In genomic region chr14:72476657-72477499, GRCh38 we compare ENCODE assay signal across 8 cellular contexts.
DNase-seq lines count a peak whose midpoint lies in the region; ATAC-seq and TF ChIP-seq lines count a peak whose summit lies in the region.

No MANE protein-coding gene starts in this region.

- H3K23ac ChIP-seq in mesendoderm (ENCODE audit: low read length) = no peak overlapping the region

- H2BK5ac ChIP-seq in mesendoderm (ENCODE audit: low read length) = no peak overlapping the region

- H3K9me3 ChIP-seq in gastroesophageal sphincter = no peaks in the 10 kb centered on the region

- no peak overlapping the region for H2BK120ac ChIP-seq in mesendoderm (ENCODE audit: low read depth, low read length)

- ATAC-seq in GM19025 (IDR thresholded peaks at IDR 0.05; ENCODE audit: low read depth, unreplicated experiment) = peak; percentile 82
- ATAC-seq in HG03108 (IDR thresholded peaks at IDR 0.05; ENCODE audit: unreplicated experiment) = peak; percentile 85
- no peak for ATAC-seq in gastroesophageal sphincter

- H3K27me3 ChIP-seq in mesendoderm (ENCODE audit: insufficient read depth, low read length, poor library complexity) = no peaks in the 10 kb centered on the region
- no peaks in the 10 kb centered on the region for H3K27me3 ChIP-seq in gastroesophageal sphincter

- no peak overlapping the region for H3K56ac ChIP-seq in mesendoderm (ENCODE audit: low read length)

- in situ Hi-C loops in astrocyte of the spinal cord (cut with HindIII; ENCODE audit: low sequenced_read_pairs) = no loop called here

- H4K8ac ChIP-seq in mesendoderm (ENCODE audit: low read depth, low read length) = no peak overlapping the region

- H3K4me3 ChIP-seq in astrocyte of the spinal cord (ENCODE audit: low read depth, low read length) (no peak overlapping the region), mesendoderm (ENCODE audit: low read length) (no peak overlapping the region), gastroesophageal sphincter (no peak overlapping the region)

- H4K5ac ChIP-seq in mesendoderm (ENCODE audit: low read length) = no peak overlapping the region

- H2BK15ac ChIP-seq in mesendoderm (replicated peaks; ENCODE audit: low read depth) = no peak overlapping the region

- H3K79me1 ChIP-seq in mesendoderm (ENCODE audit: low read length) = no peaks in the 10 kb centered on the region

- no peak for TF ChIP-seq POLR2A in gastroesophageal sphincter (IDR thresholded peaks at IDR 0.05)

- H3K9ac ChIP-seq in mesendoderm (ENCODE audit: low read length) = no peak overlapping the region

- H3K27ac ChIP-seq in mesendoderm (ENCODE audit: low read depth, low read length) = no peak overlapping the region
- no peak overlapping the region for H3K27ac ChIP-seq in gastroesophageal sphincter

- WGBS in mesendoderm (ENCODE audit: extremely low coverage, insufficient coverage, low lambda C conversion rate) = no CpG with 5 or more reads among the region's 8 CpGs
- WGBS in gastroesophageal sphincter (ENCODE audit: low coverage in 1 of 2), 2 donors = 41 to 64% methylated on average over 4 to 6 of the region's 8 CpGs

- no peak overlapping the region for H3K4me2 ChIP-seq in mesendoderm (ENCODE audit: low read length)

- no peak overlapping the region for H3K18ac ChIP-seq in mesendoderm (ENCODE audit: low read length)

- peaks cover 3% of the 10 kb centered on the region for H3K4me1 ChIP-seq in mesendoderm (ENCODE audit: control insufficient read depth, low read depth, low read length)
- no peaks in the 10 kb centered on the region for H3K4me1 ChIP-seq in gastroesophageal sphincter

- H3K4ac ChIP-seq in mesendoderm (ENCODE audit: low read depth, low read length) = no peak overlapping the region

- DNase-seq in A172 (ENCODE audit: low spot score) = peak; percentile 70
- peak; percentile 88 for DNase-seq in SW480 (ENCODE audit: low spot score)
- DNase-seq in astrocyte of the spinal cord (ENCODE audit: low read depth, low spot score) = peak; percentile 93
- DNase-seq in mesendoderm = peak; percentile 46
- DNase-seq in stromal cell of bone marrow (ENCODE audit: low read depth) = peak; percentile 55

- H2AK5ac ChIP-seq in mesendoderm (ENCODE audit: low read length) = no peak overlapping the region

- TF ChIP-seq CTCF in astrocyte of the spinal cord (IDR thresholded peaks at IDR 0.05; ENCODE audit: low read depth, low read length) (no peak), gastroesophageal sphincter (IDR thresholded peaks at IDR 0.05) (no peak)

- H3K36me3 ChIP-seq in mesendoderm (ENCODE audit: control insufficient read depth, insufficient read depth, low read length) (no peaks in the 10 kb centered on the region), gastroesophageal sphincter (no peaks in the 10 kb centered on the region)

- no peak for TF ChIP-seq EP300 in gastroesophageal sphincter (IDR thresholded peaks at IDR 0.05)

- no peaks in the 10 kb centered on the region for H3K79me2 ChIP-seq in mesendoderm (ENCODE audit: control insufficient read depth, insufficient read depth, low read length)
